22 cellular contexts compared by ENCODE assay signal in the genomic region with DNA sequence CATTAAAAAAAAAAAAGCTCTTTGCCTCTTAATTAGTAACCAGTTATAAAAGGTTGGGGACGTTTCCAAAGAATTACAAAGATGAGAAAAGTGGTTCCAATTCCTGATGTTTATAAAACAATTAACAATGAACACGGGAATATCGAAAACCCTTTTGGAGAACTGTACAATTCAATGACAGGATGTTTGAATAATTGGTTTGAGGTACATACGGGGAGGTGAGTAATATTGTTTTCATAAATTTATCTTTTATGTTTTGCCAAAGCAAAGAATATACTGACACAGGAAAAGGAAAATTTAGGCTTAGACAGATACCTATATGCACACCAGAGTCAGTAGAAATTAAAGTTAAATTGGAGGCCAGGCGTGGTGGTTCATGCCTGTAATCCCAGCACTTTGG.
"Had no signal": no experiment of that assay in that cellular context is flagged by ENCODE, and none has a peak within 500 bp of the region (broad histone marks: within the 10 kb centered on the region; RNA-seq: fewer than 3 reads in every experiment).

No MANE protein-coding gene starts in this region.

- H3K27ac ChIP-seq: RWPE1, SJCRH30 had no signal

- H3K36me3 ChIP-seq: SJCRH30 had no signal

- ATAC-seq: Panc1, Right ventricle myocardium inferior, SK-N-SH treated with all-trans-retinoic acid at 6 μM for 48 hours had no signal

- H3K9me3 ChIP-seq: SJCRH30 had no signal

- H3K27me3 ChIP-seq: SJCRH30 had no signal

- H3K4me3 ChIP-seq: SJCRH30 had no signal

- H3K4me1 ChIP-seq: SJCRH30 had no signal

- DNase-seq: IMR-90, Karpas-422, KG1, MM.1S, NCI-H1092 treated with DMSO at 0.1 percent for 48 hours, NCI-H1436, NCI-H187, NCI-H2029, NCI-H2081 treated with DMSO at 0.1 percent for 48 hours, NCI-H2171, NCI-H226, NCI-H446, NCI-H510A, NCI-H524 treated with DMSO at 0.1 percent for 48 hours, NCI-H69, NCI-H774, SHP77 treated with DMSO at 0.1 percent for 48 hours, SJCRH30 had no signal
